In the genomic region with DNA sequence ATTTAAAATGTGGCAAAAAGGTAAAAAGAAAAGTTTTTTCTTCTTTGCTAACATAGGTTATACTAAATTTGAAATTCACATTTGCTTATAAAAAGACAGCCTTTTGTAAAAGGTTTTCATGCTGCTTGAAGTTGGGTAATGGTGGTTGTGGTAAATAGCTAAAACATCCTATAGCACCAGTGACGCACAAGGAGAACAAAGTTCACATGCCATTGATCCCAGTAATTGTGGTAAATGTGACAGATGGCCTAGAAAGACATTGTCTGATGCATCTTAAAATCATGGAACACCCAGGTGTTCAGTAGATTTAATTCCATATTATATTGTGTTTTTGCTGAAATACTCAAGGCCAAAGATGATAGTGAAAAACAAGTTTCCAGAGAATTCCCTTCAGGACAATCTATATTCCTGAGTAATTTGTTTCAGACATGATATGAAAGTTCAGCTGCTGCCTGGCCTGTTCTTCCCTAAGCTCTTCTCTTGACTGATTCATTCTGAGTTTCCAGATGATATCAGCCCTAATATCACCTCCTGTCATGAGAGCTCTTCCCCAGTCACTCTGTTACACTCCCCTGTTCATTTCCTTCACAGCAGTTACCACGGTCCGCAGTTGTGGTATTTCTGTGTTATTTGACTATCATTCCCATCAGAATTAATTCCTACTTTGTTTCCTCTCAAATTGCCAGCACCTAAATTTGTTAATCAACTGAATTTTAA, we compare ENCODE assay signal across 26 cellular contexts. TPM values are rescaled to one million over a fixed set of nuclear protein-coding genes. Genes with fewer than 3 reads are reported as not detected.
A peak's percentile ranks its signal among the peaks of the same experiment; 100 is the strongest.
DNase-seq lines count a peak whose midpoint lies in the region; ATAC-seq, FAIRE-seq and TF ChIP-seq lines count a peak whose summit lies in the region.
"Had no signal": no experiment of that assay in that cellular context is flagged by ENCODE, and none has a peak within 500 bp of the region (broad histone marks: within the 10 kb centered on the region; RNA-seq: fewer than 3 reads in every experiment).

No MANE protein-coding gene starts in this region.

- H3K9me3 ChIP-seq in GM23248 (ENCODE audit: low read depth) (no peaks in the 10 kb centered on the region), kidney (ENCODE audit: control insufficient read depth in 1 of 2, low read length in 2 of 2) (no peaks in the 10 kb centered on the region)
- H3K9me3 ChIP-seq: BLaER1, esophagus squamous epithelium had no signal

- WGBS in GM23248 (ENCODE audit: low coverage in 1 of 2, low lambda C conversion rate in 2 of 2, missing lambda C conversion rate in 2 of 2), 2 experiments: 37 to 41% methylated on average over 3 of the region's 3 CpGs

- H3K36me3 ChIP-seq in GM23248 (ENCODE audit: low read depth) (no peaks in the 10 kb centered on the region), kidney (ENCODE audit: control insufficient read depth in 1 of 2, insufficient read depth in 2 of 2, low read length in 2 of 2) (no peaks in the 10 kb centered on the region)
- H3K36me3 ChIP-seq: BLaER1, esophagus squamous epithelium had no signal

- H3K4me1 Mint-ChIP-seq in Calu3 (ENCODE audit: low read depth, unreplicated experiment): peaks cover 19% of the 10 kb centered on the region

- ATAC-seq in HG03095 (IDR thresholded peaks at IDR 0.05; ENCODE audit: unreplicated experiment): no peak

- no peak overlapping the region for H3K27ac Mint-ChIP-seq in Calu3 (ENCODE audit: unreplicated experiment)
- H3K27ac Mint-ChIP-seq: activated CD4-positive, alpha-beta T cell treated with anti-CD3 and anti-CD28 coated beads, Interleukin-2, amount 10 ng/mL, durations not matched to agents 24 days and 14 days had no signal

- no peaks in the 10 kb centered on the region for H3K9me3 Mint-ChIP-seq in Calu3 (ENCODE audit: low read depth, unreplicated experiment)
- H3K9me3 Mint-ChIP-seq: activated CD4-positive, alpha-beta T cell treated with anti-CD3 and anti-CD28 coated beads, Interleukin-2, amount 10 ng/mL, durations not matched to agents 24 days and 14 days had no signal

- H3K4me1 ChIP-seq in GM23248 (ENCODE audit: insufficient read depth) (peaks cover 14% of the 10 kb centered on the region), kidney (ENCODE audit: control insufficient read depth in 1 of 2, insufficient read depth in 1 of 2, low read depth in 1 of 2, low read length in 2 of 2) (peaks cover 3 to 4% of the 10 kb centered on the region in 2 donors)

- H3K9ac ChIP-seq in GM23248 (peak overlapping the region; percentile 25; the same call in 1 of the 2 replicates), kidney (ENCODE audit: low read length in 2 of 2) (no peak overlapping the region)
- H3K9ac ChIP-seq: BLaER1 had no signal

- DNase-seq in GM23248 (peak; percentile 78), SW480 (ENCODE audit: low spot score) (peak; percentile 84), fibroblast of mammary gland (ENCODE audit: low read depth) (peak; percentile 90), skeletal muscle cell (ENCODE audit: low read depth) (peak; percentile 52), KG1 (lab: John Stamatoyannopoulos, UW) (no peak), Calu3 (no peak), kidney (no peak)
- DNase-seq: activated CD4-positive, alpha-beta T cell treated with anti-CD3 and anti-CD28 coated beads, Interleukin-2, amount 10 ng/mL, durations not matched to agents 24 days and 14 days; activated effector memory CD4-positive, alpha-beta T cell treated with Interleukin-2 at 50 U/mL for 16 hours; effector CD4-positive, alpha-beta T cell; esophagus squamous epithelium; H7; hippocampal formation; MV-4-11; NCI-H187; NCI-H446; stimulated activated CD4-positive, alpha-beta T cell treated with anti-CD3 and anti-CD28 coated beads, Interleukin-4, amount 100 ng/mL, for 1 hour had no signal

- BruUV-seq in Calu3 (replicated peaks; lab: Mats Ljungman, UMichigan): no TSS peak

- peak overlapping the region; percentile 65 for H3K4me2 ChIP-seq in GM23248 (ENCODE audit: unreplicated experiment)
- H3K4me2 ChIP-seq: BLaER1 had no signal

- no peaks in the 10 kb centered on the region for H3K9me2 ChIP-seq in GM23248 (ENCODE audit: insufficient read depth)

- no peaks in the 10 kb centered on the region for H3K79me2 ChIP-seq in GM23248 (ENCODE audit: insufficient read depth)

- peaks cover 13% of the 10 kb centered on the region for H3F3A ChIP-seq in GM23248 (ENCODE audit: insufficient read depth)

- no peak overlapping the region for H3K4me3 Mint-ChIP-seq in Calu3 (ENCODE audit: low read depth, unreplicated experiment)
- H3K4me3 Mint-ChIP-seq: activated CD4-positive, alpha-beta T cell treated with anti-CD3 and anti-CD28 coated beads, Interleukin-2, amount 10 ng/mL, durations not matched to agents 24 days and 14 days had no signal

- H4K20me1 ChIP-seq in GM23248 (ENCODE audit: insufficient read depth): no peaks in the 10 kb centered on the region
- H4K20me1 ChIP-seq: BLaER1 had no signal

- intact Hi-C loops in Calu3 (cut with micrococcal nuclease; ENCODE audit: unreplicated experiment): no loop called here
- intact Hi-C loops in kidney (cut with DNase I): no loop called here

- no peak for FAIRE-seq in kidney (lab: Jason Lieb, UNC)
- FAIRE-seq: GM12891, keratinocyte, TTC549 had no signal

- CTCF ChIA-PET in Calu3 (lab: Charles Lee): interaction anchor here (0.6 to 0.8 kb wide), 2 partner anchors 8 to 70 kb away, joined by 4 to 7 read pairs; no protein-coding TSS in a partner anchor

- TF ChIP-seq CTCF in fibroblast of mammary gland (conservative IDR thresholded peaks at IDR 0.05; ENCODE audit: control insufficient read depth, insufficient read depth, low read depth, low read length) (no peak), Calu3 (IDR thresholded peaks at IDR 0.05; ENCODE audit: unreplicated experiment) (no peak), kidney (IDR thresholded peaks at IDR 0.05; ENCODE audit: borderline replicate concordance, extremely low read depth, insufficient read depth) (no peak)

- in situ Hi-C loops in GM23248 (cut with MboI): no loop called here

- H3K27ac ChIP-seq in GM23248: peak overlapping the region; percentile 64
- no peak overlapping the region for H3K27ac ChIP-seq in kidney (ENCODE audit: low read depth in 2 of 2, low read length in 2 of 2)
- H3K27ac ChIP-seq: BLaER1, esophagus squamous epithelium, HL-60, RWPE1, skin epidermis had no signal

- H2AFZ ChIP-seq in GM23248: no peak overlapping the region

- no peaks in the 10 kb centered on the region for H3K27me3 Mint-ChIP-seq in Calu3 (ENCODE audit: unreplicated experiment)

- peaks cover 14% of the 10 kb centered on the region for H3K36me3 Mint-ChIP-seq in Calu3 (ENCODE audit: insufficient read depth, unreplicated experiment)

- no peaks in the 10 kb centered on the region for H3K27me3 ChIP-seq in GM23248 (replicated peaks; ENCODE audit: insufficient read depth)
- H3K27me3 ChIP-seq: BLaER1, esophagus squamous epithelium had no signal

- no peak overlapping the region for H3K4me3 ChIP-seq in GM23248
- no peak overlapping the region for H3K4me3 ChIP-seq in fibroblast of mammary gland (ENCODE audit: control insufficient read depth, low read depth, low read length)
- H3K4me3 ChIP-seq in skeletal muscle cell (ENCODE audit: low read depth, low read length): no peak overlapping the region
- H3K4me3 ChIP-seq in kidney (ENCODE audit: low read length in 2 of 2): no peak overlapping the region
- H3K4me3 ChIP-seq: BLaER1, esophagus squamous epithelium, lung, skin epidermis had no signal

RNA-seq across cellular contexts. Expression of a gene that starts 4.6 kb away (rescaled TPM):
- total RNA-seq in GM23248 (2014; rRNA removed; shearing (Covaris generic)): 13.1 and 15.7 TPM in 2 replicates
- polyA plus RNA-seq in GM23248 (2016; fragmentation: Nextera tagmentation; extraction: Ambion mirVana) (1.8 and 1.9 TPM in 2 replicates), kidney (ENCODE audit: insufficient read depth, low read depth, low replicate concordance) (11.7 TPM)
- total RNA-seq in Calu3 (2022) (16.0 and 19.6 TPM in 2 replicates), kidney (26.5 TPM)

Comparison
In these comparisons a context has a peak if more than half of its experiments do, and no peak if none do; other contexts are left out.
1. DNase-seq: peak in GM23248 (single experiment), SW480 (single experiment), fibroblast of mammary gland (single experiment) and skeletal muscle cell (single experiment); none in KG1 (single experiment), Calu3 (single experiment) and kidney (single experiment).